Comparison of ENCODE assay signal across 10 cellular contexts in genomic region chr20:48467622-48468021, GRCh38.
A peak's percentile ranks its signal among the peaks of the same experiment; 100 is the strongest.
DNase-seq lines count a peak whose midpoint lies in the region; ATAC-seq and TF ChIP-seq lines count a peak whose summit lies in the region.
"Had no signal": no experiment of that assay in that cellular context is flagged by ENCODE, and none has a peak within 500 bp of the region (broad histone marks: within the 10 kb centered on the region; RNA-seq: fewer than 3 reads in every experiment).

No MANE protein-coding gene starts in this region.

- DNase-seq in DND-41 (peak; percentile 19), GM23338 (ENCODE audit: low spot score) (peak; percentile 54), iPS-NIHi11 (ENCODE audit: low spot score) (peak; percentile 68), glomerular visceral epithelial cell (ENCODE audit: extremely low spot score) (no peak), D341Med (ENCODE audit: low spot score) (no peak)
- DNase-seq: effector CD4-positive, alpha-beta T cell; T-helper 9 cell had no signal

- H3K4me2 ChIP-seq in DND-41 (ENCODE audit: insufficient read depth, low read length) (no peak overlapping the region), GM23338 (no peak overlapping the region)

- H3K27me3 ChIP-seq in DND-41 (ENCODE audit: insufficient read depth, low read length, poor library complexity) (no peaks in the 10 kb centered on the region), GM23338 (ENCODE audit: insufficient read depth) (no peaks in the 10 kb centered on the region)

- H3K27ac Mint-ChIP-seq in GM23338 = no peak overlapping the region

- H3F3A ChIP-seq in GM23338 (replicated peaks; ENCODE audit: low read depth) = no peaks in the 10 kb centered on the region

- no peak overlapping the region for H3K9ac ChIP-seq in DND-41 (ENCODE audit: low read depth, low read length)

- H3K27me3 Mint-ChIP-seq in GM23338 (ENCODE audit: insufficient read depth, low read depth, poor library complexity) = peaks cover 8% of the 10 kb centered on the region

- H3K27ac ChIP-seq in DND-41 (ENCODE audit: low read length) = no peak overlapping the region
- no peak overlapping the region for H3K27ac ChIP-seq in GM23338 (ENCODE audit: low read depth)

- H2AFZ ChIP-seq in DND-41 (ENCODE audit: low read depth, low read length) (no peak overlapping the region), GM23338 (peak overlapping the region; percentile 83; the same call in 1 of the 2 replicates)

- ATAC-seq in DND-41 (ENCODE audit: insufficient read depth, low read depth) (peak; percentile 48; the same call in 1 of the 3 replicates), GM23338 (peak; percentile 65), GM21737 (IDR thresholded peaks at IDR 0.05; ENCODE audit: unreplicated experiment) (no peak), GM18909 (IDR thresholded peaks at IDR 0.05; ENCODE audit: poor library complexity, unreplicated experiment) (no peak)

- H3K4me3 Mint-ChIP-seq in GM23338 = no peak overlapping the region

- TF ChIP-seq CTCF in DND-41 (IDR thresholded peaks at IDR 0.05; ENCODE audit: borderline replicate concordance, extremely low read depth, low read length, poor library complexity, severe bottlenecking) = no peak
- no peak for TF ChIP-seq CTCF in GM23338 (conservative IDR thresholded peaks at IDR 0.05; ENCODE audit: low read depth in 2 of 2)

- peaks cover 8% of the 10 kb centered on the region for H3K9me3 Mint-ChIP-seq in GM23338

- TF ChIP-seq POLR2A in Raji (IDR thresholded peaks at IDR 0.05; ENCODE audit: insufficient read depth, low read depth, low read length) = 0 out of 2 replicates have a peak, but pooled peaks have one; percentile 17

- H3K36me3 ChIP-seq in DND-41 (ENCODE audit: insufficient read depth, low read length) (no peaks in the 10 kb centered on the region), GM23338 (ENCODE audit: insufficient read depth) (no peaks in the 10 kb centered on the region)

- no peaks in the 10 kb centered on the region for H3K9me3 ChIP-seq in DND-41 (ENCODE audit: insufficient read depth, low read length, severe bottlenecking)

- H3K4me1 ChIP-seq in DND-41 (ENCODE audit: insufficient read depth, low read length) = no peaks in the 10 kb centered on the region
- no peaks in the 10 kb centered on the region for H3K4me1 ChIP-seq in GM23338 (ENCODE audit: insufficient read depth)

- H3K9me2 ChIP-seq in GM23338 (ENCODE audit: insufficient read depth) = no peaks in the 10 kb centered on the region

- peaks cover 4% of the 10 kb centered on the region; the same call in 2 of the 3 replicates for H3K36me3 Mint-ChIP-seq in GM23338 (ENCODE audit: low read depth)

- H3K4me1 Mint-ChIP-seq in GM23338 = peaks cover 3% of the 10 kb centered on the region; the same call in 1 of the 3 replicates

- no peaks in the 10 kb centered on the region for H3K79me2 ChIP-seq in DND-41 (ENCODE audit: insufficient read depth, low read length)
- H3K79me2 ChIP-seq in GM23338 (replicated peaks; ENCODE audit: insufficient read depth) = no peaks in the 10 kb centered on the region

- H3K4me3 ChIP-seq in DND-41 (ENCODE audit: low read depth in 1 of 2, low read length in 2 of 2) = no peak overlapping the region
- no peak overlapping the region for H3K4me3 ChIP-seq in GM23338

- H4K20me1 ChIP-seq in DND-41 (ENCODE audit: insufficient read depth, low read length) (no peaks in the 10 kb centered on the region), GM23338 (replicated peaks; ENCODE audit: insufficient read depth) (no peaks in the 10 kb centered on the region)

TF ChIP-seq in GM23338, 12 proteins besides CTCF, POLR2A, EP300 and RAD21:
- TF ChIP-seq ZNF331 (CRISPR knock-in tag; IDR thresholded peaks at IDR 0.05; ENCODE audit: low read depth) = no peak
- TF ChIP-seq, protein P1, sequence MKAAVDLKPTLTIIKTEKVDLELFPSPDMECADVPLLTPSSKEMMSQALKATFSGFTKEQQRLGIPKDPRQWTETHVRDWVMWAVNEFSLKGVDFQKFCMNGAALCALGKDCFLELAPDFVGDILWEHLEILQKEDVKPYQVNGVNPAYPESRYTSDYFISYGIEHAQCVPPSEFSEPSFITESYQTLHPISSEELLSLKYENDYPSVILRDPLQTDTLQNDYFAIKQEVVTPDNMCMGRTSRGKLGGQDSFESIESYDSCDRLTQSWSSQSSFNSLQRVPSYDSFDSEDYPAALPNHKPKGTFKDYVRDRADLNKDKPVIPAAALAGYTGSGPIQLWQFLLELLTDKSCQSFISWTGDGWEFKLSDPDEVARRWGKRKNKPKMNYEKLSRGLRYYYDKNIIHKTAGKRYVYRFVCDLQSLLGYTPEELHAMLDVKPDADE (IDR thresholded peaks at IDR 0.05) = peak; percentile 73
- TF ChIP-seq EZH2 (IDR thresholded peaks at IDR 0.05; ENCODE audit: low read depth, unreplicated experiment) = no peak

Comparison
In these comparisons a context has a peak if more than half of its experiments do, and no peak if none do; other contexts are left out.
1. ATAC-seq: peak in DND-41 (single experiment) and GM23338 (single experiment); none in GM21737 (single experiment) and GM18909 (single experiment).
2. DNase-seq: peak in DND-41 (single experiment), GM23338 (single experiment) and iPS-NIHi11 (single experiment); none in glomerular visceral epithelial cell (single experiment) and D341Med (single experiment).